In the genomic region with DNA sequence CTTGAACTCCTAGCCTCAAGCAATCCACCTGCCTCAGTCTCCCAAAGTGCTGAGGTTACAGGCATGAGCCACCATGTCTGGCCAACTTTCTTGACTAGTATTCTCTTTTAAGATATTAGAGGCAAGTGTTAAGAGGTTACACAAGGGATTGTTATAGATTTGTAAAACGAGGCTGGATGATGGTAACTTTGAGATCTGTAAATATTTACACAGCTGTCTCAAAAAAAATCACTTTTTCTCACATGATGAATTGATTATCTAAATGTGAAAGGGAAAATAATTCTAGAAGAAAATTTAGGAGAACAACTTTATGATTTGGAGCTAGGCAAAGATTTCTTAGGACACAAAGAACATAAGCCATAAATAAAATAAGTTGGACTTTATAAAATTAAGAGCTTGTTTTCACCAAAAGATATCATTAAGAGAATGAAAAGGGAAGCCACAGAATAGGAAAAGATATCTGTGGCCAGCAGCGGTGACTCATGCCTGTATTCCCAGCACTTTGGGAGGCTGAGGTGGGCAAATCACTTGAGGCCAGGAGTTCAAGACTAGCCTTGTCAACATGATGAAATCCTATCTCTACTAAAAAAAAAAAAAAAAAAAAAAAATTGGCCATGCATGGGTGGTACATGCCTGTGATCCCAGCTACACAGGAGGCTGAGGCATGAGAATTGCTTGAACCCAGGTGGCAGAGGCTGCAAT, we compare ENCODE assay signal across 20 cellular contexts.
A peak's percentile ranks its signal among the peaks of the same experiment; 100 is the strongest.
DNase-seq lines count a peak whose midpoint lies in the region; ATAC-seq and TF ChIP-seq lines count a peak whose summit lies in the region.
"Had no signal": no experiment of that assay in that cellular context is flagged by ENCODE, and none has a peak within 500 bp of the region (broad histone marks: within the 10 kb centered on the region; RNA-seq: fewer than 3 reads in every experiment).

No MANE protein-coding gene starts in this region.

- H3K27ac Mint-ChIP-seq in HFFc6 (peak overlapping the region; percentile 42; the same call in 1 of the 2 replicates), neural crest cell (ENCODE audit: unreplicated experiment) (peak overlapping the region; percentile 73)
- H3K27ac Mint-ChIP-seq: CD4-positive, CD25-positive, alpha-beta regulatory T cell had no signal

- DNase-seq in HFFc6: no peak
- no peak for DNase-seq in RWPE2 (ENCODE audit: low spot score)
- DNase-seq in choroid plexus epithelial cell (ENCODE audit: low read depth): peak; percentile 59
- no peak for DNase-seq in neural crest cell (ENCODE audit: low read depth, low spot score)
- DNase-seq in activated CD4-positive, alpha-beta T cell treated with anti-CD3 and anti-CD28 coated beads for 4 hours: no peak
- no peak for DNase-seq in head of caudate nucleus
- no peak for DNase-seq in GM19240 (ENCODE audit: insufficient read length, low spot score)
- DNase-seq: CD4-positive, CD25-positive, alpha-beta regulatory T cell; DMS79; GF-D8; GOT3; KBM-7; MG63; NCI-H1105 treated with DMSO at 0.1 percent for 48 hours; NCI-H187; NCI-H446 treated with DMSO at 0.1 percent for 48 hours; NCI-H748 treated with DMSO at 0.1 percent for 48 hours; SHP77 had no signal

- H3K36me3 Mint-ChIP-seq in HFFc6 (ENCODE audit: low read depth) (peaks cover 10% of the 10 kb centered on the region; the same call in 1 of the 2 replicates), neural crest cell (ENCODE audit: low read depth) (no peaks in the 10 kb centered on the region)
- H3K36me3 Mint-ChIP-seq: CD4-positive, CD25-positive, alpha-beta regulatory T cell had no signal

- peaks cover 4% of the 10 kb centered on the region; the same call in 1 of the 2 replicates for H3K36me3 ChIP-seq in RWPE2 (ENCODE audit: low read depth)

- no peaks in the 10 kb centered on the region for H3K27me3 ChIP-seq in RWPE2 (ENCODE audit: insufficient read depth, poor library complexity, severe bottlenecking)
- H3K27me3 ChIP-seq: MG63 had no signal

- H3K4me1 Mint-ChIP-seq in HFFc6 (ENCODE audit: low read depth): peaks cover 69% of the 10 kb centered on the region
- H3K4me1 Mint-ChIP-seq in neural crest cell: peaks cover 26% of the 10 kb centered on the region
- H3K4me1 Mint-ChIP-seq: CD4-positive, CD25-positive, alpha-beta regulatory T cell had no signal

- H3K4me3 ChIP-seq in RWPE2 (ENCODE audit: severe bottlenecking) (no peak overlapping the region), choroid plexus epithelial cell (ENCODE audit: low read depth, low read length) (no peak overlapping the region)
- H3K4me3 ChIP-seq: MG63 had no signal

- no peak overlapping the region for H3K4me3 Mint-ChIP-seq in HFFc6
- no peak overlapping the region for H3K4me3 Mint-ChIP-seq in neural crest cell
- H3K4me3 Mint-ChIP-seq: CD4-positive, CD25-positive, alpha-beta regulatory T cell had no signal

- H3K9me3 Mint-ChIP-seq in HFFc6 (no peaks in the 10 kb centered on the region), neural crest cell (peaks cover 5% of the 10 kb centered on the region)

- H3K4me1 ChIP-seq in RWPE2 (ENCODE audit: insufficient read depth, poor library complexity, severe bottlenecking): peaks cover 39% of the 10 kb centered on the region

- H3K27me3 Mint-ChIP-seq in HFFc6 (ENCODE audit: insufficient read depth): no peaks in the 10 kb centered on the region; the same call in 1 of the 2 replicates
- H3K27me3 Mint-ChIP-seq in neural crest cell (ENCODE audit: low read depth): no peaks in the 10 kb centered on the region

- intact Hi-C loops in head of caudate nucleus (cut with DNase I): no loop called here

- no peak for ATAC-seq in RWPE2 (ENCODE audit: low read depth)
- ATAC-seq: Panc1 had no signal

- no peaks in the 10 kb centered on the region for H3K9me3 ChIP-seq in RWPE2 (ENCODE audit: severe bottlenecking)
- H3K9me3 ChIP-seq: MG63 had no signal

- H3K27ac ChIP-seq in RWPE2 (ENCODE audit: poor library complexity, severe bottlenecking): peak overlapping the region; percentile 33
- H3K27ac ChIP-seq: HL-60 had no signal

- no peak for TF ChIP-seq CTCF in HFFc6 (IDR thresholded peaks at IDR 0.05)
- no peak for TF ChIP-seq CTCF in RWPE2 (IDR thresholded peaks at IDR 0.05; ENCODE audit: poor library complexity, severe bottlenecking)
- no peak for TF ChIP-seq CTCF in choroid plexus epithelial cell (conservative IDR thresholded peaks at IDR 0.05; ENCODE audit: low read depth, low read length)
- TF ChIP-seq CTCF in neural crest cell (conservative IDR thresholded peaks at IDR 0.05): no peak
